ENCODE assay signal across 1 cellular context in the genomic region with DNA sequence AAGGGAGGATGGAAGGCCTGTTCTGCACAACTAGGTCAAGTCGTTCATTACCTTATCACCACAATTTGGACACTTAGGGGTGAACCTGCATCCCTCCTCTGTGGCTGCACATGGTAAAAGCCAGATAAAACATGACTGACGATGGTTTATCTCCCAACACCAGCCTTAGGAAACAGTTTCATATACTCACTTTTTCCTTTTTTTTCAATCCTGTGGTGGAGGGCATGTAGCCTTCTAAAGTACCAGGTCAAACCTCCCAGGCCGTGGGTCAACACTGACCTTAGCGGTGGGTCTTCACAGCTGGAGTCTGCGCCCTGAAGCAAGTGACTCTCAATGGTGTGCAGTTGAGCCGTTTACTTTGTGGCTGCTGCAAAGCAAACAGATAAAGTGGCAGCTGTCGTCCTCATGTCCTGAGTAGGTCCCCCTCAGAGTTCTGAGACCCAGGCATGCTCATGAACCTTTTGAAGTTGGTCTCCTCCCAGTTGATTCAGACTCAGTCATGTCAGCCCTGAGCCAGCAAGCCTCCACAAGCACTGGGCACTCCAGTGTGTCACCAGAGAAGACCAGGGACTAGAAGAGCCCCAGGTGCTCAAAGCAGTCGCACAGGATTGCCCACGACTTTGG.
TF ChIP-seq lines count a peak whose summit lies in the region.

No MANE protein-coding gene starts in this region.

TF ChIP-seq in K562, 482 proteins besides CTCF, POLR2A, EP300 and RAD21 (continued from another document and continues in another):
- no peak for TF ChIP-seq CREBBP (IDR thresholded peaks at IDR 0.05; ENCODE audit: low read depth, low read length)
- TF ChIP-seq SP1 (CRISPR knock-in tag; IDR thresholded peaks at IDR 0.05) = peak; percentile 40; the same call in 1 of the 2 replicates
- TF ChIP-seq DIDO1 (tag; IDR thresholded peaks at IDR 0.05; ENCODE audit: low read depth) = no peak
- no peak for TF ChIP-seq NR1H2 (CRISPR knock-in tag; IDR thresholded peaks at IDR 0.05)
- TF ChIP-seq TCF3 (CRISPR knock-in tag; IDR thresholded peaks at IDR 0.05) = peak; percentile 100
- no peak for TF ChIP-seq FOS (IDR thresholded peaks at IDR 0.05; ENCODE audit: extremely low read depth, insufficient read length)
- TF ChIP-seq FIP1L1 (IDR thresholded peaks at IDR 0.05; ENCODE audit: low read depth, low read length, poor library complexity, severe bottlenecking) = no peak
- TF ChIP-seq HDAC8 (tag; IDR thresholded peaks at IDR 0.05) = no peak
- peak; percentile 99 for TF ChIP-seq CBFA2T3 (IDR thresholded peaks at IDR 0.05)
- no peak for TF ChIP-seq YBX1 (IDR thresholded peaks at IDR 0.05)
- TF ChIP-seq KDM5B (IDR thresholded peaks at IDR 0.05; ENCODE audit: insufficient replicate concordance, low read depth, low read length) = no peak
- no peak for TF ChIP-seq GTF2F1 (IDR thresholded peaks at IDR 0.05; ENCODE audit: low read depth, low read length)
- TF ChIP-seq ETV1 (tag; conservative IDR thresholded peaks at IDR 0.05; ENCODE audit: low read depth) = no peak
- TF ChIP-seq ZNF165 (CRISPR knock-in tag; IDR thresholded peaks at IDR 0.05; ENCODE audit: borderline replicate concordance) = no peak
- peak; percentile 91 to 93 for TF ChIP-seq TRIM24 (IDR thresholded peaks at IDR 0.05)
- TF ChIP-seq, protein P1, sequence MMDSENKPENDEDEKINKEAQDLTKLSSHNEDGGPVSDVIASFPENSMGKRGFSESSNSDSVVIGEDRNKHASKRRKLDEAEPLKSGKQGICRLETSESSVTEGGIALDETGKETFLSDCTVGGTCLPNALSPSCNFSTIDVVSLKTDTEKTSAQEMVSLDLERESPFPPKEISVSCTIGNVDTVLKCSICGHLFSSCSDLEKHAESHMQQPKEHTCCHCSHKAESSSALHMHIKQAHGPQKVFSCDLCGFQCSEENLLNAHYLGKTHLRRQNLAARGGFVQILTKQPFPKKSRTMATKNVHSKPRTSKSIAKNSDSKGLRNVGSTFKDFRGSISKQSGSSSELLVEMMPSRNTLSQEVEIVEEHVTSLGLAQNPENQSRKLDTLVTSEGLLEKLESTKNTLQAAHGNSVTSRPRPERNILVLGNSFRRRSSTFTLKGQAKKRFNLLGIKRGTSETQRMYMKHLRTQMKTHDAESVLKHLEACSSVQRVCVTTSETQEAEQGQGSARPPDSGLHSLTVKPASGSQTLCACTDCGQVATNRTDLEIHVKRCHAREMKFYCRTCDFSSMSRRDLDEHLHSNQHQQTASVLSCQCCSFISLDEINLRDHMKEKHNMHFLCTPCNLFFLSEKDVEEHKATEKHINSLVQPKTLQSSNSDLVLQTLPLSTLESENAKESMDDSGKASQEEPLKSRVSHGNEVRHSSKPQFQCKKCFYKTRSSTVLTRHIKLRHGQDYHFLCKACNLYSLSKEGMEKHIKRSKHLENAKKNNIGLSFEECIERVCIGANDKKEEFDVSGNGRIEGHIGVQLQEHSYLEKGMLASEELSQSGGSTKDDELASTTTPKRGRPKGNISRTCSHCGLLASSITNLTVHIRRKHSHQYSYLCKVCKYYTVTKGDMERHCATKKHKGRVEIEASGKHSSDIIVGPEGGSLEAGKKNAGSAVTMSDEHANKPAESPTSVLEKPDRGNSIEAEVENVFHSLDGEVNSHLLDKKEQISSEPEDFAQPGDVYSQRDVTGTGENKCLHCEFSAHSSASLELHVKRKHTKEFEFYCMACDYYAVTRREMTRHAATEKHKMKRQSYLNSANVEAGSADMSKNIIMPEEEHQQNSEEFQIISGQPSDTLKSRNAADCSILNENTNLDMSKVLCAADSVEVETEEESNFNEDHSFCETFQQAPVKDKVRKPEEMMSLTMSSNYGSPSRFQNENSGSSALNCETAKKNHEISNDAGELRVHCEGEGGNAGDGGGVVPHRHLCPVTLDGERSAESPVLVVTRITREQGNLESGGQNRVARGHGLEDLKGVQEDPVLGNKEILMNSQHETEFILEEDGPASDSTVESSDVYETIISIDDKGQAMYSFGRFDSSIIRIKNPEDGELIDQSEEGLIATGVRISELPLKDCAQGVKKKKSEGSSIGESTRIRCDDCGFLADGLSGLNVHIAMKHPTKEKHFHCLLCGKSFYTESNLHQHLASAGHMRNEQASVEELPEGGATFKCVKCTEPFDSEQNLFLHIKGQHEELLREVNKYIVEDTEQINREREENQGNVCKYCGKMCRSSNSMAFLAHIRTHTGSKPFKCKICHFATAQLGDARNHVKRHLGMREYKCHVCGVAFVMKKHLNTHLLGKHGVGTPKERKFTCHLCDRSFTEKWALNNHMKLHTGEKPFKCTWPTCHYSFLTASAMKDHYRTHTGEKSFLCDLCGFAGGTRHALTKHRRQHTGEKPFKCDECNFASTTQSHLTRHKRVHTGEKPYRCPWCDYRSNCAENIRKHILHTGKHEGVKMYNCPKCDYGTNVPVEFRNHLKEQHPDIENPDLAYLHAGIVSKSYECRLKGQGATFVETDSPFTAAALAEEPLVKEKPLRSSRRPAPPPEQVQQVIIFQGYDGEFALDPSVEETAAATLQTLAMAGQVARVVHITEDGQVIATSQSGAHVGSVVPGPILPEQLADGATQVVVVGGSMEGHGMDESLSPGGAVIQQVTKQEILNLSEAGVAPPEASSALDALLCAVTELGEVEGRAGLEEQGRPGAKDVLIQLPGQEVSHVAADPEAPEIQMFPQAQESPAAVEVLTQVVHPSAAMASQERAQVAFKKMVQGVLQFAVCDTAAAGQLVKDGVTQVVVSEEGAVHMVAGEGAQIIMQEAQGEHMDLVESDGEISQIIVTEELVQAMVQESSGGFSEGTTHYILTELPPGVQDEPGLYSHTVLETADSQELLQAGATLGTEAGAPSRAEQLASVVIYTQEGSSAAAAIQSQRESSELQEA (IDR thresholded peaks at IDR 0.05; ENCODE audit: low read depth) = no peak
- TF ChIP-seq, protein P2, sequence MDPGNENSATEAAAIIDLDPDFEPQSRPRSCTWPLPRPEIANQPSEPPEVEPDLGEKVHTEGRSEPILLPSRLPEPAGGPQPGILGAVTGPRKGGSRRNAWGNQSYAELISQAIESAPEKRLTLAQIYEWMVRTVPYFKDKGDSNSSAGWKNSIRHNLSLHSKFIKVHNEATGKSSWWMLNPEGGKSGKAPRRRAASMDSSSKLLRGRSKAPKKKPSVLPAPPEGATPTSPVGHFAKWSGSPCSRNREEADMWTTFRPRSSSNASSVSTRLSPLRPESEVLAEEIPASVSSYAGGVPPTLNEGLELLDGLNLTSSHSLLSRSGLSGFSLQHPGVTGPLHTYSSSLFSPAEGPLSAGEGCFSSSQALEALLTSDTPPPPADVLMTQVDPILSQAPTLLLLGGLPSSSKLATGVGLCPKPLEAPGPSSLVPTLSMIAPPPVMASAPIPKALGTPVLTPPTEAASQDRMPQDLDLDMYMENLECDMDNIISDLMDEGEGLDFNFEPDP (CRISPR knock-in tag; IDR thresholded peaks at IDR 0.05) = no peak
- TF ChIP-seq, protein P3, sequence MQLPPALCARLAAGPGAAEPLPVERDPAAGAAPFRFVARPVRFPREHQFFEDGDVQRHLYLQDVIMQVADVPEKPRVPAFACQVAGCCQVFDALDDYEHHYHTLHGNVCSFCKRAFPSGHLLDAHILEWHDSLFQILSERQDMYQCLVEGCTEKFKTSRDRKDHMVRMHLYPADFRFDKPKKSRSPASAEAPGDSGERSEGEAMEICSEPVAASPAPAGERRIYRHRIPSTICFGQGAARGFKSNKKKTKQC (CRISPR knock-in tag; IDR thresholded peaks at IDR 0.05) = no peak
- TF ChIP-seq HIVEP1 (CRISPR knock-in tag; IDR thresholded peaks at IDR 0.05) = no peak
- no peak for TF ChIP-seq SRSF9 (IDR thresholded peaks at IDR 0.05; ENCODE audit: borderline replicate concordance, low read depth, low read length)
- no peak for TF ChIP-seq SAP30 (IDR thresholded peaks at IDR 0.05; ENCODE audit: borderline replicate concordance, insufficient read depth, low read depth, low read length, poor library complexity, severe bottlenecking)
- TF ChIP-seq NCOA2 (IDR thresholded peaks at IDR 0.05; ENCODE audit: partially characterized antibody in 2 of 2) = peak in 1 of 2 experiments; percentile 82
- TF ChIP-seq, protein P4, sequence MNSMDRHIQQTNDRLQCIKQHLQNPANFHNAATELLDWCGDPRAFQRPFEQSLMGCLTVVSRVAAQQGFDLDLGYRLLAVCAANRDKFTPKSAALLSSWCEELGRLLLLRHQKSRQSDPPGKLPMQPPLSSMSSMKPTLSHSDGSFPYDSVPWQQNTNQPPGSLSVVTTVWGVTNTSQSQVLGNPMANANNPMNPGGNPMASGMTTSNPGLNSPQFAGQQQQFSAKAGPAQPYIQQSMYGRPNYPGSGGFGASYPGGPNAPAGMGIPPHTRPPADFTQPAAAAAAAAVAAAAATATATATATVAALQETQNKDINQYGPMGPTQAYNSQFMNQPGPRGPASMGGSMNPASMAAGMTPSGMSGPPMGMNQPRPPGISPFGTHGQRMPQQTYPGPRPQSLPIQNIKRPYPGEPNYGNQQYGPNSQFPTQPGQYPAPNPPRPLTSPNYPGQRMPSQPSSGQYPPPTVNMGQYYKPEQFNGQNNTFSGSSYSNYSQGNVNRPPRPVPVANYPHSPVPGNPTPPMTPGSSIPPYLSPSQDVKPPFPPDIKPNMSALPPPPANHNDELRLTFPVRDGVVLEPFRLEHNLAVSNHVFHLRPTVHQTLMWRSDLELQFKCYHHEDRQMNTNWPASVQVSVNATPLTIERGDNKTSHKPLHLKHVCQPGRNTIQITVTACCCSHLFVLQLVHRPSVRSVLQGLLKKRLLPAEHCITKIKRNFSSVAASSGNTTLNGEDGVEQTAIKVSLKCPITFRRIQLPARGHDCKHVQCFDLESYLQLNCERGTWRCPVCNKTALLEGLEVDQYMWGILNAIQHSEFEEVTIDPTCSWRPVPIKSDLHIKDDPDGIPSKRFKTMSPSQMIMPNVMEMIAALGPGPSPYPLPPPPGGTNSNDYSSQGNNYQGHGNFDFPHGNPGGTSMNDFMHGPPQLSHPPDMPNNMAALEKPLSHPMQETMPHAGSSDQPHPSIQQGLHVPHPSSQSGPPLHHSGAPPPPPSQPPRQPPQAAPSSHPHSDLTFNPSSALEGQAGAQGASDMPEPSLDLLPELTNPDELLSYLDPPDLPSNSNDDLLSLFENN (IDR thresholded peaks at IDR 0.05; ENCODE audit: low read depth in 2 of 2, low read length in 2 of 2) = peak in 1 of 2 experiments; percentile 83; a peak in 2 of 4 replicates
- no peak for TF ChIP-seq KLF13 (tag; IDR thresholded peaks at IDR 0.05; ENCODE audit: borderline replicate concordance, low read depth)
- no peak for TF ChIP-seq ESRRB (CRISPR knock-in tag; IDR thresholded peaks at IDR 0.05; ENCODE audit: borderline replicate concordance)
- TF ChIP-seq, protein P5, sequence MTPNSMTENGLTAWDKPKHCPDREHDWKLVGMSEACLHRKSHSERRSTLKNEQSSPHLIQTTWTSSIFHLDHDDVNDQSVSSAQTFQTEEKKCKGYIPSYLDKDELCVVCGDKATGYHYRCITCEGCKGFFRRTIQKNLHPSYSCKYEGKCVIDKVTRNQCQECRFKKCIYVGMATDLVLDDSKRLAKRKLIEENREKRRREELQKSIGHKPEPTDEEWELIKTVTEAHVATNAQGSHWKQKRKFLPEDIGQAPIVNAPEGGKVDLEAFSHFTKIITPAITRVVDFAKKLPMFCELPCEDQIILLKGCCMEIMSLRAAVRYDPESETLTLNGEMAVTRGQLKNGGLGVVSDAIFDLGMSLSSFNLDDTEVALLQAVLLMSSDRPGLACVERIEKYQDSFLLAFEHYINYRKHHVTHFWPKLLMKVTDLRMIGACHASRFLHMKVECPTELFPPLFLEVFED (CRISPR knock-in tag; conservative IDR thresholded peaks at IDR 0.05) = no peak
- TF ChIP-seq, protein P6, sequence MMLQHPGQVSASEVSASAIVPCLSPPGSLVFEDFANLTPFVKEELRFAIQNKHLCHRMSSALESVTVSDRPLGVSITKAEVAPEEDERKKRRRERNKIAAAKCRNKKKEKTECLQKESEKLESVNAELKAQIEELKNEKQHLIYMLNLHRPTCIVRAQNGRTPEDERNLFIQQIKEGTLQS (IDR thresholded peaks at IDR 0.05) = peak; percentile 58; the same call in 1 of the 2 replicates
- TF ChIP-seq, protein P6 (CRISPR knock-in tag; conservative IDR thresholded peaks at IDR 0.05) = no peak; the same call in 1 of the 2 replicates
- no peak for TF ChIP-seq ZNF3 (CRISPR knock-in tag; IDR thresholded peaks at IDR 0.05)
- TF ChIP-seq, protein P7, sequence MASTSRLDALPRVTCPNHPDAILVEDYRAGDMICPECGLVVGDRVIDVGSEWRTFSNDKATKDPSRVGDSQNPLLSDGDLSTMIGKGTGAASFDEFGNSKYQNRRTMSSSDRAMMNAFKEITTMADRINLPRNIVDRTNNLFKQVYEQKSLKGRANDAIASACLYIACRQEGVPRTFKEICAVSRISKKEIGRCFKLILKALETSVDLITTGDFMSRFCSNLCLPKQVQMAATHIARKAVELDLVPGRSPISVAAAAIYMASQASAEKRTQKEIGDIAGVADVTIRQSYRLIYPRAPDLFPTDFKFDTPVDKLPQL (IDR thresholded peaks at IDR 0.05; ENCODE audit: extremely low read depth, insufficient read length) = no peak
- no peak for TF ChIP-seq JUNB (CRISPR knock-in tag; conservative IDR thresholded peaks at IDR 0.05)
- no peak for TF ChIP-seq SNRNP70 (optimal IDR thresholded peaks at IDR 0.05; ENCODE audit: low read depth, low read length)
- peak; percentile 77 to 81; a peak in 3 of 4 replicates for TF ChIP-seq FOXK2 (conservative IDR thresholded peaks at IDR 0.05 in 1 of 2, IDR thresholded peaks at IDR 0.05 in 1 of 2; ENCODE audit: low read depth in 2 of 2)
- TF ChIP-seq ZNF316 (IDR thresholded peaks at IDR 0.05) = no peak
- TF ChIP-seq, protein P8, sequence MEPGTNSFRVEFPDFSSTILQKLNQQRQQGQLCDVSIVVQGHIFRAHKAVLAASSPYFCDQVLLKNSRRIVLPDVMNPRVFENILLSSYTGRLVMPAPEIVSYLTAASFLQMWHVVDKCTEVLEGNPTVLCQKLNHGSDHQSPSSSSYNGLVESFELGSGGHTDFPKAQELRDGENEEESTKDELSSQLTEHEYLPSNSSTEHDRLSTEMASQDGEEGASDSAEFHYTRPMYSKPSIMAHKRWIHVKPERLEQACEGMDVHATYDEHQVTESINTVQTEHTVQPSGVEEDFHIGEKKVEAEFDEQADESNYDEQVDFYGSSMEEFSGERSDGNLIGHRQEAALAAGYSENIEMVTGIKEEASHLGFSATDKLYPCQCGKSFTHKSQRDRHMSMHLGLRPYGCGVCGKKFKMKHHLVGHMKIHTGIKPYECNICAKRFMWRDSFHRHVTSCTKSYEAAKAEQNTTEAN (CRISPR knock-in tag; IDR thresholded peaks at IDR 0.05) = no peak
- no peak for TF ChIP-seq POLR2G (IDR thresholded peaks at IDR 0.05; ENCODE audit: low read depth, low read length)
- no peak for TF ChIP-seq SRSF7 (optimal IDR thresholded peaks at IDR 0.05; ENCODE audit: low read depth, low read length)
- no peak for TF ChIP-seq ZC3H11A (IDR thresholded peaks at IDR 0.05; ENCODE audit: low read depth, low read length)
- TF ChIP-seq SP2 (IDR thresholded peaks at IDR 0.05; ENCODE audit: extremely low read depth, low read depth, low read length, poor library complexity, severe bottlenecking) = no peak
- TF ChIP-seq, protein P9, sequence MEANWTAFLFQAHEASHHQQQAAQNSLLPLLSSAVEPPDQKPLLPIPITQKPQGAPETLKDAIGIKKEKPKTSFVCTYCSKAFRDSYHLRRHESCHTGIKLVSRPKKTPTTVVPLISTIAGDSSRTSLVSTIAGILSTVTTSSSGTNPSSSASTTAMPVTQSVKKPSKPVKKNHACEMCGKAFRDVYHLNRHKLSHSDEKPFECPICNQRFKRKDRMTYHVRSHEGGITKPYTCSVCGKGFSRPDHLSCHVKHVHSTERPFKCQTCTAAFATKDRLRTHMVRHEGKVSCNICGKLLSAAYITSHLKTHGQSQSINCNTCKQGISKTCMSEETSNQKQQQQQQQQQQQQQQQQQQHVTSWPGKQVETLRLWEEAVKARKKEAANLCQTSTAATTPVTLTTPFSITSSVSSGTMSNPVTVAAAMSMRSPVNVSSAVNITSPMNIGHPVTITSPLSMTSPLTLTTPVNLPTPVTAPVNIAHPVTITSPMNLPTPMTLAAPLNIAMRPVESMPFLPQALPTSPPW (CRISPR knock-in tag; IDR thresholded peaks at IDR 0.05) = peak; percentile 78
